14 cellular contexts compared by ENCODE assay signal in genomic region chr2:112153179-112153490, GRCh38. TPM values are rescaled to one million over a fixed set of nuclear protein-coding genes. Genes with fewer than 3 reads are reported as not detected.
DNase-seq lines count a peak whose midpoint lies in the region; ATAC-seq and TF ChIP-seq lines count a peak whose summit lies in the region.
"Had no signal": no experiment of that assay in that cellular context is flagged by ENCODE, and none has a peak within 500 bp of the region (broad histone marks: within the 10 kb centered on the region; RNA-seq: fewer than 3 reads in every experiment).

No MANE protein-coding gene starts in this region.

- CTCF ChIA-PET in activated CD8-positive, alpha-beta T cell treated with anti-CD3 and anti-CD28 coated beads, Interleukin-2, amount 10 ng/mL, durations not matched to agents 7 days and 5 days (lab: Charles Lee) = no interaction called here
- CTCF ChIA-PET in activated CD8-positive, alpha-beta T cell treated with anti-CD3 and anti-CD28 coated beads for 36 hours (lab: Charles Lee) = no interaction called here

- peak; percentile 16 for DNase-seq in activated CD8-positive, alpha-beta T cell treated with anti-CD3 and anti-CD28 coated beads, Interleukin-2, amount 10 ng/mL, durations not matched to agents 7 days and 5 days
- no peak for DNase-seq in activated CD8-positive, alpha-beta T cell treated with anti-CD3 and anti-CD28 coated beads for 36 hours
- DNase-seq in RPMI7951 (ENCODE audit: low read depth) = peak; percentile 97
- DNase-seq in memory B cell (ENCODE audit: low spot score in 2 of 2) = no peak
- no peak for DNase-seq in glutamatergic neuron
- DNase-seq in NCI-H345 (lab: John Stamatoyannopoulos, UW) = no peak
- no peak for DNase-seq in NCI-H2196 (lab: John Stamatoyannopoulos, UW; ENCODE audit: unreplicated experiment)
- DNase-seq: activated naive CD8-positive, alpha-beta T cell treated with anti-CD3 and anti-CD28 coated beads, Interleukin-2, amount 50 U/mL, for 24 hours; NCI-H1694 treated with DMSO at 0.1 percent for 48 hours; NCI-H446 treated with DMSO at 0.1 percent for 48 hours; spleen had no signal

- POLR2A ChIA-PET in activated CD8-positive, alpha-beta T cell treated with anti-CD3 and anti-CD28 coated beads, Interleukin-2, amount 10 ng/mL, durations not matched to agents 7 days and 5 days (lab: Charles Lee) = no interaction called here
- POLR2A ChIA-PET in activated CD8-positive, alpha-beta T cell treated with anti-CD3 and anti-CD28 coated beads for 36 hours (lab: Charles Lee) = interaction anchor here (0.6 to 1.0 kb wide), 3 partner anchors 21 to 821 kb away, joined by 3 read pairs; no protein-coding TSS in a partner anchor

- no peaks in the 10 kb centered on the region for H3K9me3 Mint-ChIP-seq in activated CD8-positive, alpha-beta T cell treated with anti-CD3 and anti-CD28 coated beads, Interleukin-2, amount 10 ng/mL, durations not matched to agents 7 days and 5 days (ENCODE audit: insufficient read depth)
- no peaks in the 10 kb centered on the region for H3K9me3 Mint-ChIP-seq in activated CD8-positive, alpha-beta T cell treated with anti-CD3 and anti-CD28 coated beads for 36 hours
- no peaks in the 10 kb centered on the region for H3K9me3 Mint-ChIP-seq in memory B cell
- no peaks in the 10 kb centered on the region for H3K9me3 Mint-ChIP-seq in stimulated activated memory B cell treated with anti-CD40 and anti-IgM and Interleukin-4, amounts not matched to agents 10 μg/mL and 1 μg/mL and 100 μg/mL, for 72 hours
- no peaks in the 10 kb centered on the region for H3K9me3 Mint-ChIP-seq in glutamatergic neuron (ENCODE audit: unreplicated experiment)
- H3K9me3 Mint-ChIP-seq: activated naive CD8-positive, alpha-beta T cell treated with anti-CD3 and anti-CD28 coated beads, Interleukin-2, amount 50 U/mL, for 24 hours; type B pancreatic cell had no signal

- H3K27me3 Mint-ChIP-seq in activated CD8-positive, alpha-beta T cell treated with anti-CD3 and anti-CD28 coated beads, Interleukin-2, amount 10 ng/mL, durations not matched to agents 7 days and 5 days (ENCODE audit: low read depth) = peaks cover 3% of the 10 kb centered on the region
- H3K27me3 Mint-ChIP-seq in activated CD8-positive, alpha-beta T cell treated with anti-CD3 and anti-CD28 coated beads for 36 hours = no peaks in the 10 kb centered on the region
- no peaks in the 10 kb centered on the region for H3K27me3 Mint-ChIP-seq in memory B cell
- H3K27me3 Mint-ChIP-seq in stimulated activated memory B cell treated with anti-CD40 and anti-IgM and Interleukin-4, amounts not matched to agents 10 μg/mL and 1 μg/mL and 100 μg/mL, for 72 hours = peaks cover 2% of the 10 kb centered on the region
- H3K27me3 Mint-ChIP-seq in glutamatergic neuron (ENCODE audit: unreplicated experiment) = peaks cover 2% of the 10 kb centered on the region
- H3K27me3 Mint-ChIP-seq: activated naive CD8-positive, alpha-beta T cell treated with anti-CD3 and anti-CD28 coated beads, Interleukin-2, amount 50 U/mL, for 24 hours; type B pancreatic cell had no signal

- no peak overlapping the region for H3K4me3 Mint-ChIP-seq in activated CD8-positive, alpha-beta T cell treated with anti-CD3 and anti-CD28 coated beads, Interleukin-2, amount 10 ng/mL, durations not matched to agents 7 days and 5 days
- no peak overlapping the region for H3K4me3 Mint-ChIP-seq in activated CD8-positive, alpha-beta T cell treated with anti-CD3 and anti-CD28 coated beads for 36 hours
- H3K4me3 Mint-ChIP-seq in memory B cell = no peak overlapping the region
- H3K4me3 Mint-ChIP-seq in stimulated activated memory B cell treated with anti-CD40 and anti-IgM and Interleukin-4, amounts not matched to agents 10 μg/mL and 1 μg/mL and 100 μg/mL, for 72 hours = no peak overlapping the region
- H3K4me3 Mint-ChIP-seq in glutamatergic neuron (ENCODE audit: unreplicated experiment) = no peak overlapping the region
- H3K4me3 Mint-ChIP-seq: activated naive CD8-positive, alpha-beta T cell treated with anti-CD3 and anti-CD28 coated beads, Interleukin-2, amount 50 U/mL, for 24 hours; type B pancreatic cell had no signal

- no peak overlapping the region for H3K27ac Mint-ChIP-seq in activated CD8-positive, alpha-beta T cell treated with anti-CD3 and anti-CD28 coated beads, Interleukin-2, amount 10 ng/mL, durations not matched to agents 7 days and 5 days
- no peak overlapping the region for H3K27ac Mint-ChIP-seq in activated CD8-positive, alpha-beta T cell treated with anti-CD3 and anti-CD28 coated beads for 36 hours
- H3K27ac Mint-ChIP-seq in memory B cell = peak overlapping the region; percentile 24
- H3K27ac Mint-ChIP-seq in stimulated activated memory B cell treated with anti-CD40 and anti-IgM and Interleukin-4, amounts not matched to agents 10 μg/mL and 1 μg/mL and 100 μg/mL, for 72 hours = peak overlapping the region; percentile 78
- H3K27ac Mint-ChIP-seq in glutamatergic neuron (ENCODE audit: unreplicated experiment) = no peak overlapping the region
- H3K27ac Mint-ChIP-seq: activated naive CD8-positive, alpha-beta T cell treated with anti-CD3 and anti-CD28 coated beads, Interleukin-2, amount 50 U/mL, for 24 hours; type B pancreatic cell had no signal

- intact Hi-C loops in activated CD8-positive, alpha-beta T cell treated with anti-CD3 and anti-CD28 coated beads for 36 hours (cut with micrococcal nuclease) = no loop called here

- no peaks in the 10 kb centered on the region for H3K36me3 Mint-ChIP-seq in activated CD8-positive, alpha-beta T cell treated with anti-CD3 and anti-CD28 coated beads, Interleukin-2, amount 10 ng/mL, durations not matched to agents 7 days and 5 days (ENCODE audit: low read depth)
- no peaks in the 10 kb centered on the region for H3K36me3 Mint-ChIP-seq in activated CD8-positive, alpha-beta T cell treated with anti-CD3 and anti-CD28 coated beads for 36 hours (ENCODE audit: low read depth)
- no peaks in the 10 kb centered on the region for H3K36me3 Mint-ChIP-seq in memory B cell
- H3K36me3 Mint-ChIP-seq in stimulated activated memory B cell treated with anti-CD40 and anti-IgM and Interleukin-4, amounts not matched to agents 10 μg/mL and 1 μg/mL and 100 μg/mL, for 72 hours = no peaks in the 10 kb centered on the region
- no peaks in the 10 kb centered on the region for H3K36me3 Mint-ChIP-seq in glutamatergic neuron (ENCODE audit: unreplicated experiment)
- H3K36me3 Mint-ChIP-seq: type B pancreatic cell had no signal

- H3K4me1 Mint-ChIP-seq in activated CD8-positive, alpha-beta T cell treated with anti-CD3 and anti-CD28 coated beads, Interleukin-2, amount 10 ng/mL, durations not matched to agents 7 days and 5 days (ENCODE audit: low read depth) = peaks cover 31% of the 10 kb centered on the region
- H3K4me1 Mint-ChIP-seq in activated CD8-positive, alpha-beta T cell treated with anti-CD3 and anti-CD28 coated beads for 36 hours (ENCODE audit: low read depth) = peaks cover 37% of the 10 kb centered on the region
- H3K4me1 Mint-ChIP-seq in memory B cell (peaks cover 17% of the 10 kb centered on the region), glutamatergic neuron (ENCODE audit: low read depth, unreplicated experiment) (peaks cover 1% of the 10 kb centered on the region)
- H3K4me1 Mint-ChIP-seq in stimulated activated memory B cell treated with anti-CD40 and anti-IgM and Interleukin-4, amounts not matched to agents 10 μg/mL and 1 μg/mL and 100 μg/mL, for 72 hours = peaks cover 36% of the 10 kb centered on the region

- ATAC-seq in activated CD8-positive, alpha-beta T cell treated with anti-CD3 and anti-CD28 coated beads, Interleukin-2, amount 10 ng/mL, durations not matched to agents 7 days and 5 days = no peak
- no peak for ATAC-seq in activated CD8-positive, alpha-beta T cell treated with anti-CD3 and anti-CD28 coated beads for 36 hours
- no peak for ATAC-seq in memory B cell (ENCODE audit: low read depth)
- ATAC-seq in stimulated activated memory B cell treated with anti-CD40 and anti-IgM and Interleukin-4, amounts not matched to agents 10 μg/mL and 1 μg/mL and 100 μg/mL, for 72 hours = no peak
- ATAC-seq: activated naive CD8-positive, alpha-beta T cell treated with anti-CD3 and anti-CD28 coated beads, Interleukin-2, amount 50 U/mL, for 24 hours; esophagus mucosa had no signal

- no peak for TF ChIP-seq CTCF in activated CD8-positive, alpha-beta T cell treated with anti-CD3 and anti-CD28 coated beads for 36 hours (IDR thresholded peaks at IDR 0.05)
- TF ChIP-seq CTCF in glutamatergic neuron (IDR thresholded peaks at IDR 0.05; ENCODE audit: partially characterized antibody, unreplicated experiment) = no peak

RNA-seq across cellular contexts. Expression of gene FBLN7, which starts 14.9 kb away (rescaled TPM):
- total RNA-seq in activated CD8-positive, alpha-beta T cell treated with anti-CD3 and anti-CD28 coated beads, Interleukin-2, amount 10 ng/mL, durations not matched to agents 7 days and 5 days = under 1 TPM; 0.58 to 0.91 TPM
- total RNA-seq in activated CD8-positive, alpha-beta T cell treated with anti-CD3 and anti-CD28 coated beads for 36 hours = 1 to 10 TPM; 7.4 to 7.9 TPM
- total RNA-seq in RPMI7951 (2014; rRNA removed; shearing (Covaris generic)) = 10.2 and 10.4 TPM in 2 replicates
- total RNA-seq in glutamatergic neuron (ENCODE audit: unreplicated experiment) = 0.20 TPM

Comparison
In these comparisons a context has a peak if more than half of its experiments do, and no peak if none do; other contexts are left out.
1. DNase-seq: peak in activated CD8-positive, alpha-beta T cell treated with anti-CD3 and anti-CD28 coated beads, Interleukin-2, amount 10 ng/mL, durations not matched to agents 7 days and 5 days (single experiment) and RPMI7951 (single experiment); none in activated CD8-positive, alpha-beta T cell treated with anti-CD3 and anti-CD28 coated beads for 36 hours (single experiment), memory B cell (0 of 2), glutamatergic neuron (single experiment), NCI-H345 (single experiment) and NCI-H2196 (single experiment).
2. H3K27ac Mint-ChIP-seq: peak in memory B cell (single experiment) and stimulated activated memory B cell treated with anti-CD40 and anti-IgM and Interleukin-4, amounts not matched to agents 10 μg/mL and 1 μg/mL and 100 μg/mL, for 72 hours (single experiment); none in activated CD8-positive, alpha-beta T cell treated with anti-CD3 and anti-CD28 coated beads, Interleukin-2, amount 10 ng/mL, durations not matched to agents 7 days and 5 days (single experiment), activated CD8-positive, alpha-beta T cell treated with anti-CD3 and anti-CD28 coated beads for 36 hours (single experiment) and glutamatergic neuron (single experiment).